12 cellular contexts compared by ENCODE assay signal in genomic region chr3:46406440-46406785, GRCh38. TPM values are rescaled to one million over a fixed set of nuclear protein-coding genes. Genes with fewer than 3 reads are reported as not detected.
DNase-seq lines count a peak whose midpoint lies in the region; ATAC-seq and TF ChIP-seq lines count a peak whose summit lies in the region.
"Had no signal": no experiment of that assay in that cellular context is flagged by ENCODE, and none has a peak within 500 bp of the region (broad histone marks: within the 10 kb centered on the region; RNA-seq: fewer than 3 reads in every experiment).

No MANE protein-coding gene starts in this region.

- TF ChIP-seq EP300 in tibial nerve (IDR thresholded peaks at IDR 0.05) = peak in 1 of 2 donors; percentile 10

- H3K27me3 ChIP-seq in naive thymus-derived CD4-positive, alpha-beta T cell (ENCODE audit: control insufficient read depth in 2 of 2, insufficient read depth in 2 of 2, low read length in 2 of 2) = no peaks in the 10 kb centered on the region
- H3K27me3 ChIP-seq in tibial nerve = no peaks in the 10 kb centered on the region

- peaks cover 5 to 10% of the 10 kb centered on the region in 2 donors for H3K4me1 ChIP-seq in naive thymus-derived CD4-positive, alpha-beta T cell (ENCODE audit: control insufficient read depth in 2 of 2, insufficient read depth in 2 of 2, low read length in 2 of 2)
- H3K4me1 ChIP-seq in tibial nerve = peaks cover 0 to 23% (median 5%) of the 10 kb centered on the region in 4 donors

- TF ChIP-seq POLR2A in tibial nerve (IDR thresholded peaks at IDR 0.05) = no peak

- DNase-seq in activated naive CD4-positive, alpha-beta T cell treated with anti-CD3 and anti-CD28 coated beads, Interleukin-2, amount 10 ng/mL, durations not matched to agents 7 days and 5 days = no peak
- DNase-seq in activated naive CD4-positive, alpha-beta T cell treated with anti-CD3 and anti-CD28 coated beads, Interleukin-2, amount 50 U/mL, for 16 hours = no peak
- DNase-seq in naive thymus-derived CD4-positive, alpha-beta T cell = peak in 1 of 9 donors; percentile 13
- DNase-seq in tibial nerve (ENCODE audit: low spot score in 2 of 2) (no peak), SIG-M5 (lab: John Stamatoyannopoulos, UW) (no peak), superior temporal gyrus (ENCODE audit: extremely low spot score) (no peak)
- DNase-seq: GM23248, NCI-H510A had no signal

- H3K4me1 Mint-ChIP-seq in activated naive CD4-positive, alpha-beta T cell treated with anti-CD3 and anti-CD28 coated beads, Interleukin-2, amount 10 ng/mL, durations not matched to agents 7 days and 5 days = peaks cover 48% of the 10 kb centered on the region
- peaks cover 11 to 37% (median 33%) of the 10 kb centered on the region in 7 donors for H3K4me1 Mint-ChIP-seq in naive thymus-derived CD4-positive, alpha-beta T cell

- peaks cover 23% of the 10 kb centered on the region for H3K27me3 Mint-ChIP-seq in activated naive CD4-positive, alpha-beta T cell treated with anti-CD3 and anti-CD28 coated beads, Interleukin-2, amount 10 ng/mL, durations not matched to agents 7 days and 5 days
- peaks cover 0 to 24% (median 0%) of the 10 kb centered on the region in 5 donors for H3K27me3 Mint-ChIP-seq in naive thymus-derived CD4-positive, alpha-beta T cell

- no peak for TF ChIP-seq CTCF in tibial nerve (IDR thresholded peaks at IDR 0.05)

- H3K27ac ChIP-seq in angular gyrus (ENCODE audit: low read depth, low read length) (peak overlapping the region; percentile 68), tibial nerve (peak overlapping the region; percentile 22 to 82 (median 69))
- H3K27ac ChIP-seq in naive thymus-derived CD4-positive, alpha-beta T cell (ENCODE audit: low read depth, low read length) = no peak overlapping the region
- H3K27ac ChIP-seq: GM23248 had no signal

- WGBS in tibial nerve, 2 donors = 30 to 53% methylated on average over 4 of the region's 4 CpGs

- H3K9me3 ChIP-seq in naive thymus-derived CD4-positive, alpha-beta T cell (ENCODE audit: control insufficient read depth in 2 of 3, low read length in 3 of 3) = no peaks in the 10 kb centered on the region
- H3K9me3 ChIP-seq in tibial nerve = no peaks in the 10 kb centered on the region

- H3K36me3 Mint-ChIP-seq in activated naive CD4-positive, alpha-beta T cell treated with anti-CD3 and anti-CD28 coated beads, Interleukin-2, amount 10 ng/mL, durations not matched to agents 7 days and 5 days = peaks cover 21% of the 10 kb centered on the region
- H3K36me3 Mint-ChIP-seq in naive thymus-derived CD4-positive, alpha-beta T cell = peaks cover 0 to 7% (median 3%) of the 10 kb centered on the region in 5 donors

- H3K9me3 Mint-ChIP-seq in activated naive CD4-positive, alpha-beta T cell treated with anti-CD3 and anti-CD28 coated beads, Interleukin-2, amount 10 ng/mL, durations not matched to agents 7 days and 5 days = peaks cover 5% of the 10 kb centered on the region
- peaks cover 0 to 4% (median 0%) of the 10 kb centered on the region in 11 donors for H3K9me3 Mint-ChIP-seq in naive thymus-derived CD4-positive, alpha-beta T cell

- H3K4me3 Mint-ChIP-seq in activated naive CD4-positive, alpha-beta T cell treated with anti-CD3 and anti-CD28 coated beads, Interleukin-2, amount 10 ng/mL, durations not matched to agents 7 days and 5 days = peak overlapping the region; percentile 77
- H3K4me3 Mint-ChIP-seq in naive thymus-derived CD4-positive, alpha-beta T cell = peak overlapping the region in 4 of 10 donors; percentile 48 to 88 (median 80)

- intact Hi-C loops in naive thymus-derived CD4-positive, alpha-beta T cell (cut with micrococcal nuclease) = loop anchor here in 1 of 2 donors (2.0 kb wide), 2 partner anchors 34 to 132 kb away; no protein-coding TSS in a partner anchor

- no peaks in the 10 kb centered on the region for H3K36me3 ChIP-seq in naive thymus-derived CD4-positive, alpha-beta T cell (ENCODE audit: control insufficient read depth in 2 of 3, insufficient read depth in 3 of 3, low read length in 3 of 3)
- H3K36me3 ChIP-seq in tibial nerve = no peaks in the 10 kb centered on the region

- POLR2A ChIA-PET in naive thymus-derived CD4-positive, alpha-beta T cell (lab: Charles Lee) = no interaction called here

- CTCF ChIA-PET in activated naive CD4-positive, alpha-beta T cell treated with anti-CD3 and anti-CD28 coated beads, Interleukin-2, amount 10 ng/mL, durations not matched to agents 7 days and 5 days (lab: Charles Lee) = interaction anchor here (0.6 to 2.3 kb wide), 2 partner anchors 10 to 535 kb away, joined by 5 to 6 read pairs; no protein-coding TSS in a partner anchor
- CTCF ChIA-PET in naive thymus-derived CD4-positive, alpha-beta T cell (lab: Charles Lee) = no interaction called here

- H3K27ac Mint-ChIP-seq in activated naive CD4-positive, alpha-beta T cell treated with anti-CD3 and anti-CD28 coated beads, Interleukin-2, amount 10 ng/mL, durations not matched to agents 7 days and 5 days = peak overlapping the region; percentile 91
- peak overlapping the region in 7 of 9 donors; percentile 73 to 95 (median 83) for H3K27ac Mint-ChIP-seq in naive thymus-derived CD4-positive, alpha-beta T cell

- ATAC-seq in naive thymus-derived CD4-positive, alpha-beta T cell = peak; percentile 75
- no peak for ATAC-seq in HG02840 (IDR thresholded peaks at IDR 0.05; ENCODE audit: low FRiP score, unreplicated experiment)

- H3K4me3 ChIP-seq in naive thymus-derived CD4-positive, alpha-beta T cell (ENCODE audit: low read length) = no peak overlapping the region
- peak overlapping the region in 1 of 4 donors; percentile 36 for H3K4me3 ChIP-seq in tibial nerve

RNA-seq across cellular contexts. Expression of gene CCRL2, which starts 0.6 kb away (rescaled TPM):
- 10 to 100 TPM in 1 of 5 experiments, 1 to 10 TPM in 2, under 1 TPM in 2; 0.35 to 20.5 (median 5.0) TPM for total RNA-seq in naive thymus-derived CD4-positive, alpha-beta T cell
- polyA plus RNA-seq in naive thymus-derived CD4-positive, alpha-beta T cell = 1 to 10 TPM in 1 of 2 donors, under 1 TPM in 1; 0.34 to 1.3 TPM
- total RNA-seq in tibial nerve = 1 to 10 TPM; 1.3 to 2.7 (median 1.9) TPM
- total RNA-seq: GM23248 had no signal
- polyA plus RNA-seq: GM23248 had no signal

RNA-seq across cellular contexts. Expression of gene CCR5, which starts 35.7 kb away (rescaled TPM):
- 10 to 100 TPM in 1 of 5 experiments, 1 to 10 TPM in 1, under 1 TPM in 3; 0.66 to 22.5 (median 0.95) TPM for total RNA-seq in naive thymus-derived CD4-positive, alpha-beta T cell
- not detected for polyA plus RNA-seq in naive thymus-derived CD4-positive, alpha-beta T cell
- total RNA-seq in tibial nerve = 1 to 10 TPM in 1 of 4 donors, under 1 TPM in 3; 0.22 to 1.2 (median 0.87) TPM
- total RNA-seq: bronchial epithelial cell, GM23248, HT-29 had no signal
- polyA plus RNA-seq: GM23248 had no signal

RNA-seq across cellular contexts. Expression of gene CCR2, which starts 52.5 kb away (rescaled TPM):
- total RNA-seq in naive thymus-derived CD4-positive, alpha-beta T cell = 10 to 100 TPM in 2 of 5 experiments, 1 to 10 TPM in 1, under 1 TPM in 2; 0.41 to 34.9 (median 2.0) TPM
- polyA plus RNA-seq in naive thymus-derived CD4-positive, alpha-beta T cell = under 1 TPM in 1 of 2 donors, not detected in 1; 0.13 TPM
- 1 to 10 TPM; 1.7 to 4.8 (median 2.9) TPM for total RNA-seq in tibial nerve
- total RNA-seq: bronchial epithelial cell, GM23248, HT-29 had no signal
- polyA plus RNA-seq: GM23248 had no signal

RNA-seq across cellular contexts. Expression of gene LTF, which starts 58.3 kb away (rescaled TPM):
- under 1 TPM in 1 of 5 experiments, not detected in 4; 0.78 TPM for total RNA-seq in naive thymus-derived CD4-positive, alpha-beta T cell
- polyA plus RNA-seq in naive thymus-derived CD4-positive, alpha-beta T cell = not detected
- 1 to 10 TPM in 1 of 4 donors, under 1 TPM in 2, not detected in 1; 0.30 to 1.2 (median 0.42) TPM for total RNA-seq in tibial nerve
- total RNA-seq: GM23248 had no signal
- polyA plus RNA-seq: GM23248 had no signal
